18 cellular contexts compared by ENCODE assay signal in the genomic region with DNA sequence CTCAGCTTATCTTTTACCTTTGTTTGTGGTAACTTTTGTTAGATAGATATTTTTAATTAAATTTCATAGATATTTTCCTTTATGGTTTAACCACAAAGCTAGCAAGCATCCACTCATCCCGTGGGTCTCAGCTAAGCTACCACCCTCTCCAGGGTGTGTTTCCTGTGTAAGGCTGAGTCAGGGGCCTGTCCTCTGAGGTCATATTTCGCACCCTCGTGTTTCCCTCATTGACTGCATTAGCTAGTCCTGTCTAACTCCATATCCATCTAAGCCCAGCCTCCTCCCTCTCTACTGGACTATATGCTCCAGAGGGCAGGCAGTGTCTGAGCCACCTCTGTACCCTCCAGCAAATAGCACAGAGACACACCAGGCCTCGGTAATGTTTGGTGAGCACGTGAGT. TPM values are rescaled to one million over a fixed set of nuclear protein-coding genes. Genes with fewer than 3 reads are reported as not detected.
DNase-seq lines count a peak whose midpoint lies in the region; FAIRE-seq and TF ChIP-seq lines count a peak whose summit lies in the region.
"Had no signal": no experiment of that assay in that cellular context is flagged by ENCODE, and none has a peak within 500 bp of the region (broad histone marks: within the 10 kb centered on the region; RNA-seq: fewer than 3 reads in every experiment).

No MANE protein-coding gene starts in this region.

- no peaks in the 10 kb centered on the region for H3K9me3 Mint-ChIP-seq in activated T-helper 1 cell treated with anti-CD3 and anti-CD28 coated beads, Interleukin-12 subunit alpha, Interleukin-12 subunit beta, Interleukin-2, Interleukin-4 antibody, amounts not matched to agents 30 ng/mL and 10 ng/mL and 1 ng/mL, durations not matched to agents 14 hours and 24 hours and 36 hours
- H3K9me3 Mint-ChIP-seq: CD4-positive, alpha-beta memory T cell; T-helper 2 cell treated with Interferon-gamma antibody and Interleukin-4, amounts not matched to agents 5 μg/mL and 100 μg/mL, for 36 hours had no signal

- H3K4me3 Mint-ChIP-seq in activated T-helper 1 cell treated with anti-CD3 and anti-CD28 coated beads, Interleukin-12 subunit alpha, Interleukin-12 subunit beta, Interleukin-2, Interleukin-4 antibody, amounts not matched to agents 30 ng/mL and 10 ng/mL and 1 ng/mL, durations not matched to agents 14 hours and 24 hours and 36 hours: no peak overlapping the region
- H3K4me3 Mint-ChIP-seq: CD4-positive, alpha-beta memory T cell; T-helper 2 cell treated with Interferon-gamma antibody and Interleukin-4, amounts not matched to agents 5 μg/mL and 100 μg/mL, for 36 hours had no signal

- H3K4me3 ChIP-seq in fibroblast of villous mesenchyme (ENCODE audit: low read depth, low read length): no peak overlapping the region
- no peak overlapping the region for H3K4me3 ChIP-seq in dorsolateral prefrontal cortex
- H3K4me3 ChIP-seq: hepatocyte, lung, thoracic aorta had no signal

- intact Hi-C loops in activated T-helper 1 cell treated with anti-CD3 and anti-CD28 coated beads, Interleukin-12 subunit alpha, Interleukin-12 subunit beta, Interleukin-2, Interleukin-4 antibody, amounts not matched to agents 30 ng/mL and 10 ng/mL and 1 ng/mL, durations not matched to agents 14 hours and 24 hours and 36 hours (cut with micrococcal nuclease): no loop called here
- intact Hi-C loops in dorsolateral prefrontal cortex (cut with DNase I): no loop called here

- H3K36me3 Mint-ChIP-seq in activated T-helper 1 cell treated with anti-CD3 and anti-CD28 coated beads, Interleukin-12 subunit alpha, Interleukin-12 subunit beta, Interleukin-2, Interleukin-4 antibody, amounts not matched to agents 30 ng/mL and 10 ng/mL and 1 ng/mL, durations not matched to agents 14 hours and 24 hours and 36 hours (ENCODE audit: low read depth): peaks cover 15% of the 10 kb centered on the region

- no peak for FAIRE-seq in H54 (lab: Jason Lieb, UNC)
- FAIRE-seq: small intestine had no signal

- no peak for TF ChIP-seq CTCF in fibroblast of villous mesenchyme (IDR thresholded peaks at IDR 0.05; ENCODE audit: insufficient read depth, low read depth, low read length)
- no peak for TF ChIP-seq CTCF in dorsolateral prefrontal cortex (IDR thresholded peaks at IDR 0.05 in 54 of 56, conservative IDR thresholded peaks at IDR 0.05 in 2 of 56; ENCODE audit: low read depth in 1 of 56, partially characterized antibody in 56 of 56)

- H3K4me1 Mint-ChIP-seq in activated T-helper 1 cell treated with anti-CD3 and anti-CD28 coated beads, Interleukin-12 subunit alpha, Interleukin-12 subunit beta, Interleukin-2, Interleukin-4 antibody, amounts not matched to agents 30 ng/mL and 10 ng/mL and 1 ng/mL, durations not matched to agents 14 hours and 24 hours and 36 hours (ENCODE audit: low read depth): peaks cover 19% of the 10 kb centered on the region

- no peak overlapping the region for H3K27ac ChIP-seq in dorsolateral prefrontal cortex
- H3K27ac ChIP-seq: hepatocyte, thoracic aorta had no signal

- no peaks in the 10 kb centered on the region for H3K27me3 Mint-ChIP-seq in activated T-helper 1 cell treated with anti-CD3 and anti-CD28 coated beads, Interleukin-12 subunit alpha, Interleukin-12 subunit beta, Interleukin-2, Interleukin-4 antibody, amounts not matched to agents 30 ng/mL and 10 ng/mL and 1 ng/mL, durations not matched to agents 14 hours and 24 hours and 36 hours (ENCODE audit: insufficient read depth)
- H3K27me3 Mint-ChIP-seq: CD4-positive, alpha-beta memory T cell had no signal

- H3K27me3 ChIP-seq in dorsolateral prefrontal cortex: no peaks in the 10 kb centered on the region
- H3K27me3 ChIP-seq: hepatocyte had no signal

- TF ChIP-seq POLR2A in H54 (IDR thresholded peaks at IDR 0.05; ENCODE audit: low read depth, low read length): no peak

- peak overlapping the region; percentile 69 for H3K27ac Mint-ChIP-seq in activated T-helper 1 cell treated with anti-CD3 and anti-CD28 coated beads, Interleukin-12 subunit alpha, Interleukin-12 subunit beta, Interleukin-2, Interleukin-4 antibody, amounts not matched to agents 30 ng/mL and 10 ng/mL and 1 ng/mL, durations not matched to agents 14 hours and 24 hours and 36 hours
- H3K27ac Mint-ChIP-seq: CD4-positive, alpha-beta memory T cell; T-helper 2 cell treated with Interferon-gamma antibody and Interleukin-4, amounts not matched to agents 5 μg/mL and 100 μg/mL, for 36 hours had no signal

- DNase-seq in AG20443 (ENCODE audit: low spot score): peak; percentile 18
- DNase-seq in HK-2 (ENCODE audit: unreplicated experiment): peak; percentile 12
- no peak for DNase-seq in activated T-helper 1 cell treated with anti-CD3 and anti-CD28 coated beads, Interleukin-12 subunit alpha, Interleukin-12 subunit beta, Interleukin-2, Interleukin-4 antibody, amounts not matched to agents 30 ng/mL and 10 ng/mL and 1 ng/mL, durations not matched to agents 14 hours and 24 hours and 36 hours (ENCODE audit: low spot score)
- DNase-seq in fibroblast of villous mesenchyme (ENCODE audit: low read depth): peak; percentile 61
- no peak for DNase-seq in NCI-H1694 treated with DMSO at 0.1 percent for 48 hours (lab: John Stamatoyannopoulos, UW)
- no peak for DNase-seq in H54 (ENCODE audit: insufficient read length, low spot score)
- no peak for DNase-seq in occipital lobe (lab: John Stamatoyannopoulos, UW)
- DNase-seq in dorsolateral prefrontal cortex: no peak
- DNase-seq: aorta; CD4-positive, alpha-beta memory T cell; GDM1; H7; OCI-M1; small intestine had no signal

RNA-seq across cellular contexts. Expression of gene XRRA1, which starts 16.7 kb away (rescaled TPM):
- 8.6 and 9.0 TPM in 2 replicates for total RNA-seq in activated T-helper 1 cell treated with anti-CD3 and anti-CD28 coated beads, Interleukin-12 subunit alpha, Interleukin-12 subunit beta, Interleukin-2, Interleukin-4 antibody, amounts not matched to agents 30 ng/mL and 10 ng/mL and 1 ng/mL, durations not matched to agents 14 hours and 24 hours and 36 hours
- total RNA-seq in fibroblast of villous mesenchyme: 7.8 and 9.7 TPM in 2 replicates
- total RNA-seq in occipital lobe: 10.1 TPM
- 10 to 100 TPM; 11.0 to 66.2 (median 28.2) TPM for total RNA-seq in dorsolateral prefrontal cortex

RNA-seq across cellular contexts. Expression of gene SPCS2, which starts 16.9 kb away (rescaled TPM):
- 167 and 172 TPM in 2 replicates for total RNA-seq in activated T-helper 1 cell treated with anti-CD3 and anti-CD28 coated beads, Interleukin-12 subunit alpha, Interleukin-12 subunit beta, Interleukin-2, Interleukin-4 antibody, amounts not matched to agents 30 ng/mL and 10 ng/mL and 1 ng/mL, durations not matched to agents 14 hours and 24 hours and 36 hours
- total RNA-seq in fibroblast of villous mesenchyme (14.7 and 20.3 TPM in 2 replicates), occipital lobe (20.1 TPM), dorsolateral prefrontal cortex (100 to 1,000 TPM in 111 of 120 experiments, 10 to 100 TPM in 9; 91.9 to 159 (median 120) TPM)

RNA-seq across cellular contexts. Expression of gene NEU3, which starts 56.6 kb away (rescaled TPM):
- total RNA-seq in activated T-helper 1 cell treated with anti-CD3 and anti-CD28 coated beads, Interleukin-12 subunit alpha, Interleukin-12 subunit beta, Interleukin-2, Interleukin-4 antibody, amounts not matched to agents 30 ng/mL and 10 ng/mL and 1 ng/mL, durations not matched to agents 14 hours and 24 hours and 36 hours: 16.3 and 16.9 TPM in 2 replicates
- total RNA-seq in fibroblast of villous mesenchyme (6.4 and 11.2 TPM in 2 replicates), occipital lobe (19.0 TPM), dorsolateral prefrontal cortex (10 to 100 TPM; 11.4 to 30.6 (median 20.7) TPM)

Comparison
In these comparisons a context has a peak if more than half of its experiments do, and no peak if none do; other contexts are left out.
1. DNase-seq: peak in AG20443 (single experiment), HK-2 (single experiment) and fibroblast of villous mesenchyme (single experiment); none in activated T-helper 1 cell treated with anti-CD3 and anti-CD28 coated beads, Interleukin-12 subunit alpha, Interleukin-12 subunit beta, Interleukin-2, Interleukin-4 antibody, amounts not matched to agents 30 ng/mL and 10 ng/mL and 1 ng/mL, durations not matched to agents 14 hours and 24 hours and 36 hours (single experiment), NCI-H1694 treated with DMSO at 0.1 percent for 48 hours (single experiment), H54 (single experiment), occipital lobe (single experiment) and dorsolateral prefrontal cortex (0 of 10).